ENCODE assay signal across 13 cellular contexts in the genomic region with DNA sequence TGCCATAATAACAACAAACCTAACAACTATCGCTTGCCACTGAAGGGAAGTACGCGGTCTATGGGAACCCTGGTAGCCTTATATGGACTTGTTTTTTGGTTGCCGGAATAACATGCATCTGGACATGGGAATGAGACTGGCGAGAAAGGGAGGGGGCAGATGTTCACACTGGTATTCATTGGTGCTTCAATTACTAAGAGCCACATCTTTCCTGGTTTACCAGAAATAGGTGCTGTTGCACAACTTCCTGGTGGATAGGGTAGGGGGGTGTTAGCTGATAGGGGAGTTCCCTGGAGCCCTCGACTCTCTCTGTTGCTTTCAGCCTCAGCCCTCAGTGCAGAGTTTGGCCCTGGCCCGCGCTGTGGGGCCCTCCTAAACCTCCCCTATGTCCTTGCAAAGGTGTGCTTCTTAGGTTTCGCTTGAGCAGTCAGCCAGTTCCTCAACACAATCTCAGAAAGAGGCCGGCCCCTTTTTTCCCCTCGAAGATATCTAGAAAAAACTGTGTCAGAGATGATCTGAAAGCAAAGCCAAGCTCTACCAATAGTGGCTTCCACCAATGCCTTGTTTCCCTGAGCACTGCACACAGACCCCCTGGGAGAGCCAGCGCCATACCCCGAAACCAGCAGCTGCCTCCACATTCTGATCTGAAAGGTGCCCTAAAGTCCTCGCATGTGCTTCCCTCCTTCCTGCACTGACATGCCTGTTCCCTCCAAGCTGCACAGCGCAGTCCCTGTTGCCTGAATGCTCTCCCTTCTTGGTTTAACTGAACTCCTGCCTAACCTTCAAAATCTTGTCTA.
DNase-seq lines count a peak whose midpoint lies in the region; ATAC-seq, FAIRE-seq and TF ChIP-seq lines count a peak whose summit lies in the region.
"Had no signal": no experiment of that assay in that cellular context is flagged by ENCODE, and none has a peak within 500 bp of the region (broad histone marks: within the 10 kb centered on the region; RNA-seq: fewer than 3 reads in every experiment).

No MANE protein-coding gene starts in this region.

- peak overlapping the region; percentile 49 for H3K27ac Mint-ChIP-seq in memory B cell

- peak; percentile 68 for FAIRE-seq in GM18507 (lab: Jason Lieb, UNC)

- ATAC-seq in GM21723 (IDR thresholded peaks at IDR 0.05; ENCODE audit: unreplicated experiment) (peak; percentile 89), memory B cell (ENCODE audit: low read depth) (peak; percentile 95), GM19455 (IDR thresholded peaks at IDR 0.05; ENCODE audit: unreplicated experiment) (no peak)

- DNase-seq in GM18507 (ENCODE audit: extremely low spot score, insufficient read length, low read depth) (no peak), NB4 (ENCODE audit: low read depth) (peak; percentile 62), memory B cell (ENCODE audit: low spot score in 2 of 2) (peak; percentile 18), erythroblast (lab: John Stamatoyannopoulos, UW) (no peak)
- DNase-seq in activated CD4-positive, alpha-beta T cell treated with anti-CD3 and anti-CD28 coated beads for 4 hours, result no peak
- no peak for DNase-seq in activated T-cell treated with anti-CD3 and anti-CD28 coated beads, Interleukin-2, amount 50 U/mL, for 48 hours
- DNase-seq: activated CD4-positive, alpha-beta T cell treated with anti-CD3 and anti-CD28 coated beads, Interleukin-2, amount 50 U/mL, for 4 hours; left cardiac atrium; NCI-H82; stimulated activated CD4-positive, alpha-beta T cell treated with anti-CD3 and anti-CD28 coated beads, Interleukin-4, amount 100 ng/mL, for 1 hour had no signal

- no peak for TF ChIP-seq CTCF in NB4 (IDR thresholded peaks at IDR 0.05; ENCODE audit: low read depth, low read length)

- H3K36me3 Mint-ChIP-seq in memory B cell, result peaks cover 4% of the 10 kb centered on the region

- H3K27me3 Mint-ChIP-seq in memory B cell, result no peaks in the 10 kb centered on the region

- TF ChIP-seq POLR2A in NB4 (IDR thresholded peaks at IDR 0.05; ENCODE audit: extremely low read depth, insufficient read length) (no peak), erythroblast (IDR thresholded peaks at IDR 0.05; ENCODE audit: low read length) (no peak)

- H3K9me3 Mint-ChIP-seq in memory B cell, result peaks cover 3% of the 10 kb centered on the region

- H3K4me1 Mint-ChIP-seq in memory B cell, result peaks cover 24% of the 10 kb centered on the region

- H3K4me3 Mint-ChIP-seq in memory B cell, result peak overlapping the region; percentile 2

- H3K4me3 ChIP-seq in NB4 (ENCODE audit: low read depth, low read length), result no peak overlapping the region
- H3K4me3 ChIP-seq: cardiac muscle cell had no signal

Comparison
In these comparisons a context has a peak if more than half of its experiments do, and no peak if none do; other contexts are left out.
1. DNase-seq: peak in NB4 (single experiment) and memory B cell (2 of 2); none in GM18507 (single experiment), erythroblast (0 of 2), activated CD4-positive, alpha-beta T cell treated with anti-CD3 and anti-CD28 coated beads for 4 hours (0 of 2) and activated T-cell treated with anti-CD3 and anti-CD28 coated beads, Interleukin-2, amount 50 U/mL, for 48 hours (0 of 2).